Comparison of ENCODE assay signal across 8 cellular contexts in the genomic region with DNA sequence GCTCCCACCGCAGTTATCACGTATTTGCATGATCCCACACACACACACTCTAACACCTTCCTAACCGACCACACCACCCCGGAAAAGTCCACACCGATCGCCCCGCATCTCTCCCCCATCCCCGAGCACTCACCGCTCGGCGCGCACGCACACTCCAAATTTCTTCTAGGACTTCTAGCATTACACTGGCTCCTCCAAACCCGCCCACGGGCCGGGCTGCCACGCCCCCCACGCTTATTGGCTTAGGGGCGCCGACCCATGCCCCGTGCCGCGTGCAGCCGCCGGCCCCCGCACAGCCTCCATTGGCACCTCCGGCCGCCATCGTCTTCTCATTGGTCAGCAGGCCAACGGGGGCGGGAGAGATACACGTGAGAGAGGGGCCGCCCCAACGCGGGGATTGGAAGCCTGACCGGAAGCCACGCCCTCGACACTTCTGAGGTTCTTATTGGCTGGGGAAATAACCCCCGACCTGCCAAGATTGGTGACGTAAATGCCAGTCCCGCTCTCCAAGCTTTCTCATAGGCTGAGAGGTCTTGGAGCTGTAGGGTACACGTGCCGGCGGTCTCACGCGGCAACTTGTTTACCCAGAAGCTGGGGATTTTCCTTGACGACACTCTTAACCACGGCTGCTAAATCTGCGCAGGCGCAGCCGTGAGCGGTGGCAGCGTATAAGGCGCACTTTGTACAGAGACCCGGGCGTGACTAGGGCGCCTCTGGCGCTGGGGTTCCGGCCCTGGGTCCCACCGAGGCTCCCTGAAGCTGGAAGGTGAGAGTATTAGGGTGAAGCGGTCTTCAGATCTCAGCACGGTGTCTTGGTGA. TPM values are rescaled to one million over a fixed set of nuclear protein-coding genes. Genes with fewer than 3 reads are reported as not detected.
DNase-seq lines count a peak whose midpoint lies in the region; ATAC-seq and TF ChIP-seq lines count a peak whose summit lies in the region.

No MANE protein-coding gene starts in this region.

- H3K4me1 ChIP-seq in urinary bladder (ENCODE audit: insufficient read depth), result no peaks in the 10 kb centered on the region

- H3K27ac Mint-ChIP-seq in progenitor cell of endocrine pancreas, result no peak overlapping the region

- no peaks in the 10 kb centered on the region for H3K9me3 Mint-ChIP-seq in progenitor cell of endocrine pancreas (ENCODE audit: low read depth)

- DNase-seq in NCI-H1417 treated with DMSO at 0.1 percent for 48 hours (lab: John Stamatoyannopoulos, UW) (peak; percentile 91), SW 1271 (lab: John Stamatoyannopoulos, UW) (peak; percentile 100), amniotic epithelial cell (ENCODE audit: low read depth) (peak; percentile 100), left cardiac atrium (peak; percentile 100), progenitor cell of endocrine pancreas (ENCODE audit: low spot score, unreplicated experiment) (peak; percentile 97)

- H3K36me3 Mint-ChIP-seq in progenitor cell of endocrine pancreas (ENCODE audit: insufficient read depth), result peaks cover 9% of the 10 kb centered on the region

- peaks cover 23% of the 10 kb centered on the region for H3K4me1 Mint-ChIP-seq in progenitor cell of endocrine pancreas (ENCODE audit: low read depth)

- no peak overlapping the region for H3K4me3 Mint-ChIP-seq in progenitor cell of endocrine pancreas (ENCODE audit: low read depth)

- peaks cover 10% of the 10 kb centered on the region for H3K36me3 ChIP-seq in urinary bladder (ENCODE audit: insufficient read depth)

- ATAC-seq in HG02763 (IDR thresholded peaks at IDR 0.05; ENCODE audit: unreplicated experiment) (peak; percentile 81), left cardiac atrium (peak; percentile 65 to 67)

- H3K27ac ChIP-seq in urinary bladder (ENCODE audit: low read depth), result peak overlapping the region; percentile 98

- no peaks in the 10 kb centered on the region for H3K27me3 Mint-ChIP-seq in progenitor cell of endocrine pancreas

- H3K4me3 ChIP-seq in GM12875 (ENCODE audit: low read depth, low read length) (peak overlapping the region; percentile 68), urinary bladder (ENCODE audit: low read depth, low read length) (peak overlapping the region; percentile 79)

- under 1% methylated on average over 62 of the region's 62 CpGs for WGBS in urinary bladder

- intact Hi-C loops in left cardiac atrium (cut with DNase I), result loop anchor here in 1 of 2 donors (5.0 kb wide), 1 partner anchor 34 kb away; a partner anchor contains a TSS

- TF ChIP-seq CTCF in GM12875 (IDR thresholded peaks at IDR 0.05; ENCODE audit: borderline replicate concordance, insufficient read depth, low read depth, low read length) (peak; percentile 24; the same call in 1 of the 2 replicates), progenitor cell of endocrine pancreas (IDR thresholded peaks at IDR 0.05; ENCODE audit: unreplicated experiment) (no peak)

RNA-seq across cellular contexts. Expression of a gene that starts 4.2 kb away (rescaled TPM):
- total RNA-seq in left cardiac atrium, result 100 to 1,000 TPM; 125 to 134 TPM
- total RNA-seq in progenitor cell of endocrine pancreas, result 37.2 and 40.8 TPM in 2 replicates
- total RNA-seq in urinary bladder, result 29.9 TPM
- polyA plus RNA-seq in urinary bladder, result 183 TPM

RNA-seq across cellular contexts. Expression of a gene that starts 6.4 kb away (rescaled TPM):
- 10 to 100 TPM; 59.1 to 72.3 TPM for total RNA-seq in left cardiac atrium
- total RNA-seq in progenitor cell of endocrine pancreas, result 46.4 and 48.1 TPM in 2 replicates
- total RNA-seq in urinary bladder, result 12.1 TPM
- 81.4 TPM for polyA plus RNA-seq in urinary bladder

RNA-seq across cellular contexts. Expression of a gene that starts 19.8 kb away (rescaled TPM):
- total RNA-seq in left cardiac atrium (1 to 10 TPM; 6.8 to 8.0 TPM), progenitor cell of endocrine pancreas (24.6 and 28.1 TPM in 2 replicates), urinary bladder (40.4 TPM)
- 21.6 TPM for polyA plus RNA-seq in urinary bladder

RNA-seq across cellular contexts. Expression of a gene that starts 32.5 kb away (rescaled TPM):
- total RNA-seq in left cardiac atrium (under 1 TPM; 0.38 to 0.47 TPM), progenitor cell of endocrine pancreas (0.47 TPM in 1 of 2 replicates, not detected in the other), urinary bladder (not detected)
- polyA plus RNA-seq in urinary bladder, result 0.24 TPM

RNA-seq across cellular contexts. Expression of a gene that starts 33.6 kb away (rescaled TPM):
- 1 to 10 TPM; 5.8 to 8.9 TPM for total RNA-seq in left cardiac atrium
- total RNA-seq in progenitor cell of endocrine pancreas, result 5.2 and 5.3 TPM in 2 replicates
- total RNA-seq in urinary bladder, result 3.6 TPM
- polyA plus RNA-seq in urinary bladder, result 14.9 TPM

Comparison
In these comparisons a context has a peak if more than half of its experiments do, and no peak if none do; other contexts are left out.
1. Peak in every context shown above with its lines: DNase-seq, ATAC-seq, H3K4me3 ChIP-seq and H3K27ac ChIP-seq.